In the genomic region with DNA sequence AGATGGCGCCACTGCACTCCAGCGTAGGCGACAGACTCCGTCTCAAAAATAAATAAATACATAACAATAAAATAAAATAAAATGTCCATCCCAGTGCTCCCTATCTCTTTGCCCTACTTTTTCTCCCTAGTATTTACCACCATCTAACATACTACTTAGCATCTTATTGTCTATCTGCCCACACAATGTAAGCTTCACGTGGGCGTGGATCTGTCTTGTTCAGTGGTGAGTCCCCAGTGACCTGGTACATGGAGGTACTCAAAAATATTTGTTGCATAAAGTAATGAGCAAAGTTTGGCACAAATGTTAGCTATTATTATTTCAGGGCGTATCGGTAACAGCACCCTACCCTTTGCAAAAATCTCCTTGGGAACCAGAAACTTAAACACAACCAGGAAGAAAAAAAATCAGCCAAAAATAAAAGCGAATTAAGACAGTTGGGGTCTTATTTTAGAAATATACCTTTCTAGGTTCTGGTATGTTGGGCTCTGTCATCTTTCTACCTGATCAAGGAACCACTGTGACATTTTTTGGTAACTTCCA, we compare ENCODE assay signal across 8 cellular contexts. TPM values are rescaled to one million over a fixed set of nuclear protein-coding genes. Genes with fewer than 3 reads are reported as not detected.
DNase-seq lines count a peak whose midpoint lies in the region; ATAC-seq and TF ChIP-seq lines count a peak whose summit lies in the region.

No MANE protein-coding gene starts in this region.

- H3K4me1 ChIP-seq in duodenal mucosa (ENCODE audit: control insufficient read depth in 1 of 2, insufficient read depth in 2 of 2, low read length in 2 of 2): peaks cover 24 to 30% of the 10 kb centered on the region in 2 donors

- intact Hi-C loops in CD14-positive monocyte (cut with micrococcal nuclease): no loop called here

- H3K27ac ChIP-seq in duodenal mucosa (ENCODE audit: low read depth, low read length): no peak overlapping the region

- H3K9me3 ChIP-seq in duodenal mucosa (ENCODE audit: control insufficient read depth in 1 of 2, low read length in 2 of 2): no peaks in the 10 kb centered on the region

- H3K4me1 Mint-ChIP-seq in CD14-positive monocyte (peaks cover 27% of the 10 kb centered on the region), neural crest cell (peaks cover 33% of the 10 kb centered on the region)

- DNase-seq in CD14-positive monocyte (ENCODE audit: low spot score) (no peak), NCI-H226 (peak; percentile 20), neural crest cell (ENCODE audit: low read depth, low spot score) (no peak), NCI-H1417 treated with DMSO at 0.1 percent for 48 hours (lab: John Stamatoyannopoulos, UW) (no peak)
- DNase-seq in stimulated activated naive CD4-positive, alpha-beta T cell (lab: John Stamatoyannopoulos, UW): no peak
- no peak for DNase-seq in stimulated activated CD4-positive, alpha-beta T cell treated with anti-CD3 and anti-CD28 coated beads, Interleukin-4, amount 100 ng/mL, for 24 hours

- H3K27me3 Mint-ChIP-seq in CD14-positive monocyte (ENCODE audit: low read depth in 3 of 3) (peaks cover 0 to 2% (median 0%) of the 10 kb centered on the region in 3 donors), neural crest cell (ENCODE audit: low read depth) (peaks cover 8% of the 10 kb centered on the region)

- no peak for TF ChIP-seq CTCF in CD14-positive monocyte (IDR thresholded peaks at IDR 0.05)
- no peak for TF ChIP-seq CTCF in neural crest cell (conservative IDR thresholded peaks at IDR 0.05)

- no peaks in the 10 kb centered on the region for H3K9me3 Mint-ChIP-seq in CD14-positive monocyte
- no peaks in the 10 kb centered on the region for H3K9me3 Mint-ChIP-seq in neural crest cell

- H3K9ac ChIP-seq in duodenal mucosa (ENCODE audit: low read depth in 1 of 2, low read length in 2 of 2): peak overlapping the region; percentile 64 to 72

- H3K36me3 Mint-ChIP-seq in CD14-positive monocyte (peaks cover 0 to 2% of the 10 kb centered on the region in 2 donors), neural crest cell (ENCODE audit: low read depth) (no peaks in the 10 kb centered on the region)

- no peak for ATAC-seq in GM21360 (IDR thresholded peaks at IDR 0.05; ENCODE audit: unreplicated experiment)

- H3K27me3 ChIP-seq in duodenal mucosa (ENCODE audit: control insufficient read depth in 1 of 2, insufficient read depth in 2 of 2, low read length in 2 of 2): no peaks in the 10 kb centered on the region

- H3K4me3 ChIP-seq in duodenal mucosa (ENCODE audit: low read depth in 1 of 2, low read length in 2 of 2): peak overlapping the region; percentile 65 to 74

- no peaks in the 10 kb centered on the region for H3K36me3 ChIP-seq in duodenal mucosa (ENCODE audit: control insufficient read depth in 1 of 2, insufficient read depth in 2 of 2, low read length in 2 of 2)

- H3K27ac Mint-ChIP-seq in CD14-positive monocyte: peak overlapping the region in 2 of 7 donors; percentile 48 to 60
- no peak overlapping the region for H3K27ac Mint-ChIP-seq in neural crest cell (ENCODE audit: unreplicated experiment)

- H3K4me3 Mint-ChIP-seq in CD14-positive monocyte (peak overlapping the region; percentile 72 to 78), neural crest cell (peak overlapping the region; percentile 89)

RNA-seq across cellular contexts. Expression of a gene that starts 0.5 kb away (rescaled TPM):
- 10 to 100 TPM; 42.3 to 56.4 TPM for polyA plus RNA-seq in CD14-positive monocyte
- total RNA-seq in neural crest cell: 40.4 and 41.5 TPM in 2 replicates

RNA-seq across cellular contexts. Expression of a gene that starts 17.5 kb away (rescaled TPM):
- 10 to 100 TPM; 14.0 to 14.7 TPM for polyA plus RNA-seq in CD14-positive monocyte
- total RNA-seq in neural crest cell: 27.2 and 28.3 TPM in 2 replicates
